Comparison of ENCODE assay signal across 18 cellular contexts in the genomic region with DNA sequence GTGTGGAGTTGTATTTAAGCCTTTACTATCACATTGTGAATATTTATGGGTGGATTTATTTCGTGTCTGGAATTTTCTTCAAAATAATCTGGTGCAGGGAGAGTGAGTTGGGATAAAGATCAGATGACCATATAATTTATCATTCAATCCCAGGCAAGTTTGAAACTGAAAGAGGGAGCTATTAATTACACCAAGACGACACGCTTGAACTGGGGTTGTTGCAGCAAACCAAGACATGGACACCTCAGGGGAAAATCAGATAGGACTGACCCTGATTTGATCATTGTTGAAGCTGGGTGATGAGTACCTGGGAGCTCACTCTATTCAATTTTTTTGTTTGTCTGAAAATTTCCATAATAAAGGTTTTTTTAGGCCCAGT. TPM values are rescaled to one million over a fixed set of nuclear protein-coding genes. Genes with fewer than 3 reads are reported as not detected.
DNase-seq lines count a peak whose midpoint lies in the region; ATAC-seq and TF ChIP-seq lines count a peak whose summit lies in the region.
"Had no signal": no experiment of that assay in that cellular context is flagged by ENCODE, and none has a peak within 500 bp of the region (broad histone marks: within the 10 kb centered on the region; RNA-seq: fewer than 3 reads in every experiment).

No MANE protein-coding gene starts in this region.

- no peaks in the 10 kb centered on the region for H3K27me3 Mint-ChIP-seq in activated CD4-positive, alpha-beta T cell treated with anti-CD3 and anti-CD28 coated beads, Interleukin-2, amount 10 ng/mL, durations not matched to agents 24 days and 14 days
- peaks cover 3% of the 10 kb centered on the region for H3K27me3 Mint-ChIP-seq in activated naive CD8-positive, alpha-beta T cell treated with anti-CD3 and anti-CD28 coated beads, Interleukin-2, amount 10 ng/mL, durations not matched to agents 7 days and 5 days
- H3K27me3 Mint-ChIP-seq in neural progenitor cell (ENCODE audit: insufficient read depth, low read depth): peaks cover 3% of the 10 kb centered on the region

- H3K36me3 Mint-ChIP-seq in activated CD4-positive, alpha-beta T cell treated with anti-CD3 and anti-CD28 coated beads, Interleukin-2, amount 10 ng/mL, durations not matched to agents 24 days and 14 days (ENCODE audit: low read depth): peaks cover 31% of the 10 kb centered on the region
- H3K36me3 Mint-ChIP-seq in activated naive CD8-positive, alpha-beta T cell treated with anti-CD3 and anti-CD28 coated beads, Interleukin-2, amount 10 ng/mL, durations not matched to agents 7 days and 5 days: peaks cover 8% of the 10 kb centered on the region
- peaks cover 18% of the 10 kb centered on the region for H3K36me3 Mint-ChIP-seq in neural progenitor cell

- H3K9me3 Mint-ChIP-seq in activated CD4-positive, alpha-beta T cell treated with anti-CD3 and anti-CD28 coated beads, Interleukin-2, amount 10 ng/mL, durations not matched to agents 24 days and 14 days: peaks cover 13% of the 10 kb centered on the region
- H3K9me3 Mint-ChIP-seq in activated naive CD8-positive, alpha-beta T cell treated with anti-CD3 and anti-CD28 coated beads, Interleukin-2, amount 10 ng/mL, durations not matched to agents 7 days and 5 days: peaks cover 4% of the 10 kb centered on the region
- peaks cover 16% of the 10 kb centered on the region for H3K9me3 Mint-ChIP-seq in neural progenitor cell
- H3K9me3 Mint-ChIP-seq: memory B cell had no signal

- H3K36me3 ChIP-seq in Loucy (ENCODE audit: insufficient read depth, low read length): peaks cover 34% of the 10 kb centered on the region; the same call in 1 of the 2 replicates
- H3K36me3 ChIP-seq in neural progenitor cell: no peaks in the 10 kb centered on the region
- no peaks in the 10 kb centered on the region for H3K36me3 ChIP-seq in left lung
- H3K36me3 ChIP-seq: colonic mucosa, thoracic aorta had no signal

- peak overlapping the region; percentile 9 for H3K4me3 Mint-ChIP-seq in activated CD4-positive, alpha-beta T cell treated with anti-CD3 and anti-CD28 coated beads, Interleukin-2, amount 10 ng/mL, durations not matched to agents 24 days and 14 days
- H3K4me3 Mint-ChIP-seq in activated naive CD8-positive, alpha-beta T cell treated with anti-CD3 and anti-CD28 coated beads, Interleukin-2, amount 10 ng/mL, durations not matched to agents 7 days and 5 days: peak overlapping the region; percentile 2
- no peak overlapping the region for H3K4me3 Mint-ChIP-seq in neural progenitor cell
- H3K4me3 Mint-ChIP-seq: memory B cell, neural crest cell had no signal

- H3K27ac Mint-ChIP-seq in activated CD4-positive, alpha-beta T cell treated with anti-CD3 and anti-CD28 coated beads, Interleukin-2, amount 10 ng/mL, durations not matched to agents 24 days and 14 days: peak overlapping the region; percentile 34
- H3K27ac Mint-ChIP-seq in activated naive CD8-positive, alpha-beta T cell treated with anti-CD3 and anti-CD28 coated beads, Interleukin-2, amount 10 ng/mL, durations not matched to agents 7 days and 5 days: peak overlapping the region; percentile 52
- peak overlapping the region; percentile 3 for H3K27ac Mint-ChIP-seq in neural progenitor cell
- H3K27ac Mint-ChIP-seq: memory B cell had no signal

- H3K79me2 ChIP-seq in Loucy (ENCODE audit: insufficient read depth, low read length): peaks cover 86% of the 10 kb centered on the region
- peaks cover 98% of the 10 kb centered on the region for H3K79me2 ChIP-seq in neural progenitor cell (ENCODE audit: low read depth)

- peak overlapping the region; percentile 60 for H3K4me2 ChIP-seq in Loucy (ENCODE audit: low read depth, low read length, poor library complexity, severe bottlenecking)
- H3K4me2 ChIP-seq in neural progenitor cell: no peak overlapping the region
- H3K4me2 ChIP-seq: hepatocyte, SK-N-SH had no signal

- H3K27me3 ChIP-seq in Loucy (ENCODE audit: insufficient read depth, low read length, poor library complexity, severe bottlenecking) (no peaks in the 10 kb centered on the region), neural progenitor cell (no peaks in the 10 kb centered on the region), left lung (no peaks in the 10 kb centered on the region)
- H3K27me3 ChIP-seq: colonic mucosa, hepatocyte had no signal

- no peak for TF ChIP-seq CTCF in Loucy (conservative IDR thresholded peaks at IDR 0.05; ENCODE audit: low read length)
- TF ChIP-seq CTCF in neural progenitor cell (IDR thresholded peaks at IDR 0.05): no peak
- no peak for TF ChIP-seq CTCF in left lung (IDR thresholded peaks at IDR 0.05)

- H4K20me1 ChIP-seq in Loucy (ENCODE audit: insufficient read depth, low read length, poor library complexity, severe bottlenecking): peaks cover 15% of the 10 kb centered on the region
- H4K20me1 ChIP-seq in neural progenitor cell (ENCODE audit: low read depth): peaks cover 30% of the 10 kb centered on the region

- H3K9ac ChIP-seq in Loucy (ENCODE audit: low read depth, low read length, poor library complexity, severe bottlenecking) (peak overlapping the region; percentile 70), neural progenitor cell (no peak overlapping the region)
- H3K9ac ChIP-seq: SK-N-SH had no signal

- peaks cover 68% of the 10 kb centered on the region for H3K4me1 Mint-ChIP-seq in activated CD4-positive, alpha-beta T cell treated with anti-CD3 and anti-CD28 coated beads, Interleukin-2, amount 10 ng/mL, durations not matched to agents 24 days and 14 days
- peaks cover 34% of the 10 kb centered on the region for H3K4me1 Mint-ChIP-seq in activated naive CD8-positive, alpha-beta T cell treated with anti-CD3 and anti-CD28 coated beads, Interleukin-2, amount 10 ng/mL, durations not matched to agents 7 days and 5 days
- H3K4me1 Mint-ChIP-seq in neural progenitor cell: peaks cover 15% of the 10 kb centered on the region

- H3F3A ChIP-seq in Loucy (ENCODE audit: low read depth) (peaks cover 28% of the 10 kb centered on the region), neural progenitor cell (ENCODE audit: low read depth) (peaks cover 2% of the 10 kb centered on the region)

- ATAC-seq in activated naive CD8-positive, alpha-beta T cell treated with anti-CD3 and anti-CD28 coated beads, Interleukin-2, amount 10 ng/mL, durations not matched to agents 7 days and 5 days (ENCODE audit: low read depth): no peak
- ATAC-seq in GM18519 (IDR thresholded peaks at IDR 0.05; ENCODE audit: low FRiP score, unreplicated experiment) (no peak), HG03025 (IDR thresholded peaks at IDR 0.05; ENCODE audit: low FRiP score, unreplicated experiment) (no peak), left lung (no peak)

- H3K4me3 ChIP-seq in Loucy (ENCODE audit: low read length, poor library complexity, severe bottlenecking) (peak overlapping the region; percentile 39), neural progenitor cell (no peak overlapping the region), left lung (no peak overlapping the region)
- H3K4me3 ChIP-seq: colonic mucosa, hepatocyte, thoracic aorta had no signal

- H3K9me2 ChIP-seq in Loucy (replicated peaks; ENCODE audit: low read depth, low read length): no peaks in the 10 kb centered on the region
- H3K9me2 ChIP-seq: SK-N-SH had no signal

- peaks cover 85% of the 10 kb centered on the region for H3K4me1 ChIP-seq in Loucy (ENCODE audit: insufficient read depth, low read length, poor library complexity, severe bottlenecking)
- peaks cover 8% of the 10 kb centered on the region for H3K4me1 ChIP-seq in neural progenitor cell
- peaks cover 10 to 35% of the 10 kb centered on the region in 2 donors for H3K4me1 ChIP-seq in left lung

- H3K9me3 ChIP-seq in Loucy (ENCODE audit: insufficient read depth, low read depth, low read length) (no peaks in the 10 kb centered on the region), neural progenitor cell (ENCODE audit: low read depth) (no peaks in the 10 kb centered on the region), left lung (no peaks in the 10 kb centered on the region)
- H3K9me3 ChIP-seq: colonic mucosa, SK-N-SH, thoracic aorta had no signal

- POLR2A ChIA-PET in activated naive CD8-positive, alpha-beta T cell treated with anti-CD3 and anti-CD28 coated beads, Interleukin-2, amount 10 ng/mL, durations not matched to agents 7 days and 5 days (lab: Charles Lee): interaction anchor here (0.7 to 2.0 kb wide), 6 partner anchors 10 to 89 kb away, joined by 3 to 9 read pairs (median 8); partner anchors contain the start of gene WDR59

- intact Hi-C loops in activated CD4-positive, alpha-beta T cell treated with anti-CD3 and anti-CD28 coated beads, Interleukin-2, amount 10 ng/mL, durations not matched to agents 24 days and 14 days (cut with micrococcal nuclease): loop anchor here (2.0 kb wide), 1 partner anchor 62 kb away; no protein-coding TSS in a partner anchor
- intact Hi-C loops in left lung (cut with DNase I): no loop called here

- H3K27ac ChIP-seq in neural progenitor cell: no peak overlapping the region
- H3K27ac ChIP-seq in left lung: peak overlapping the region in 1 of 2 donors; percentile 9
- H3K27ac ChIP-seq: colonic mucosa, hepatocyte, thoracic aorta had no signal

- no peak overlapping the region for H2AFZ ChIP-seq in Loucy (ENCODE audit: low read length)
- no peak overlapping the region for H2AFZ ChIP-seq in neural progenitor cell (replicated peaks)
- H2AFZ ChIP-seq: hepatocyte had no signal

- no peak for DNase-seq in activated CD4-positive, alpha-beta T cell treated with anti-CD3 and anti-CD28 coated beads, Interleukin-2, amount 10 ng/mL, durations not matched to agents 24 days and 14 days
- DNase-seq in activated CD4-positive, alpha-beta T cell treated with anti-CD3 and anti-CD28 coated beads for 1 hour: no peak
- no peak for DNase-seq in activated naive CD8-positive, alpha-beta T cell treated with anti-CD3 and anti-CD28 coated beads, Interleukin-2, amount 10 ng/mL, durations not matched to agents 7 days and 5 days
- no peak for DNase-seq in neural progenitor cell (ENCODE audit: low spot score)
- DNase-seq in left lung: no peak
- DNase-seq: C1 segment of cervical spinal cord, colonic mucosa, DMS153, NCI-H146, SK-N-SH had no signal

RNA-seq across cellular contexts. Expression of gene LDHD, which starts 42.2 kb away (rescaled TPM):
- total RNA-seq in activated CD4-positive, alpha-beta T cell treated with anti-CD3 and anti-CD28 coated beads, Interleukin-2, amount 10 ng/mL, durations not matched to agents 24 days and 14 days: 0.09 and 0.24 TPM in 2 replicates
- not detected for total RNA-seq in activated naive CD8-positive, alpha-beta T cell treated with anti-CD3 and anti-CD28 coated beads, Interleukin-2, amount 10 ng/mL, durations not matched to agents 7 days and 5 days
- 0.60 and 3.8 TPM in 2 replicates for total RNA-seq in neural progenitor cell (ENCODE audit: low replicate concordance)
- 1 to 10 TPM; 7.3 to 9.9 TPM for total RNA-seq in left lung
- total RNA-seq: kidney epithelial cell had no signal
